ENCODE assay signal across 8 cellular contexts in the genomic region with DNA sequence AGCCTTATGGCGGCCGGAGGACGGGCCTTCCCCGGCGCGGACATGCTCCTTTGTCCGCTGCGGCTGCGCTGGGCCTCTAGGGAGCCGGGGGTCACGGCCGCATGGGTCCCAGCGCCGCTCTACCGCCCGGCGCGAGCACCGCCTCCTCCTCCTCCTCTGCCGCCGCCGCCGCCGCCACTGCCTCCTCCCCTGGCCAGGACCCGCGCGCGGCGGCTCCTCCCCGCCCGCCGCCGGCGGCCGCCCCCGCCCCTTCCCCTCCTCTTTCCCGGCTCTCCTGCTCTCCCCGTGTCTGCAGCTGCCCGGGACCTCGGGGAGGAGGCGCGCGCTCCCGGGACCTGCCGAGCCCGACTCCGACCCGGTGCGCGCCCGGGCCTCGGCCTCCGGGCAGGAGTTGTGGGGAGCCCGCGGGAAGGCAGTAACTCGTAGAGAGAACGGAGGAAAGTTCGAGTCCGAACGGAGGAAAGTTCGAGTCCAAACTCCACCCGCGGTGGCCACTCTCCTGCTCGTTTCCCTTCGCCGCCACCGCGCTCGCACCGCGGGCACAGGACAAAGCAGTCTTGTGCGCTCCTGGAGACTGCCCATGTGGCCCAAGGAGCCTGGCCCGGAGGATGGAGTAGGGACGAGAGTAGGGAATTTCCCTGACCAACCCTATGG. TPM values are rescaled to one million over a fixed set of nuclear protein-coding genes. Genes with fewer than 3 reads are reported as not detected.
A peak's percentile ranks its signal among the peaks of the same experiment; 100 is the strongest.
DNase-seq lines count a peak whose midpoint lies in the region; ATAC-seq, FAIRE-seq and TF ChIP-seq lines count a peak whose summit lies in the region.

A gene with protein sequence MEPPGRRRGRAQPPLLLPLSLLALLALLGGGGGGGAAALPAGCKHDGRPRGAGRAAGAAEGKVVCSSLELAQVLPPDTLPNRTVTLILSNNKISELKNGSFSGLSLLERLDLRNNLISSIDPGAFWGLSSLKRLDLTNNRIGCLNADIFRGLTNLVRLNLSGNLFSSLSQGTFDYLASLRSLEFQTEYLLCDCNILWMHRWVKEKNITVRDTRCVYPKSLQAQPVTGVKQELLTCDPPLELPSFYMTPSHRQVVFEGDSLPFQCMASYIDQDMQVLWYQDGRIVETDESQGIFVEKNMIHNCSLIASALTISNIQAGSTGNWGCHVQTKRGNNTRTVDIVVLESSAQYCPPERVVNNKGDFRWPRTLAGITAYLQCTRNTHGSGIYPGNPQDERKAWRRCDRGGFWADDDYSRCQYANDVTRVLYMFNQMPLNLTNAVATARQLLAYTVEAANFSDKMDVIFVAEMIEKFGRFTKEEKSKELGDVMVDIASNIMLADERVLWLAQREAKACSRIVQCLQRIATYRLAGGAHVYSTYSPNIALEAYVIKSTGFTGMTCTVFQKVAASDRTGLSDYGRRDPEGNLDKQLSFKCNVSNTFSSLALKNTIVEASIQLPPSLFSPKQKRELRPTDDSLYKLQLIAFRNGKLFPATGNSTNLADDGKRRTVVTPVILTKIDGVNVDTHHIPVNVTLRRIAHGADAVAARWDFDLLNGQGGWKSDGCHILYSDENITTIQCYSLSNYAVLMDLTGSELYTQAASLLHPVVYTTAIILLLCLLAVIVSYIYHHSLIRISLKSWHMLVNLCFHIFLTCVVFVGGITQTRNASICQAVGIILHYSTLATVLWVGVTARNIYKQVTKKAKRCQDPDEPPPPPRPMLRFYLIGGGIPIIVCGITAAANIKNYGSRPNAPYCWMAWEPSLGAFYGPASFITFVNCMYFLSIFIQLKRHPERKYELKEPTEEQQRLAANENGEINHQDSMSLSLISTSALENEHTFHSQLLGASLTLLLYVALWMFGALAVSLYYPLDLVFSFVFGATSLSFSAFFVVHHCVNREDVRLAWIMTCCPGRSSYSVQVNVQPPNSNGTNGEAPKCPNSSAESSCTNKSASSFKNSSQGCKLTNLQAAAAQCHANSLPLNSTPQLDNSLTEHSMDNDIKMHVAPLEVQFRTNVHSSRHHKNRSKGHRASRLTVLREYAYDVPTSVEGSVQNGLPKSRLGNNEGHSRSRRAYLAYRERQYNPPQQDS (N-terminal part only) (minus strand): TSS at position 179 of the 654 bp plus-strand sequence. CDS start 282 bp downstream, outside the sequence.

- POLR2A ChIA-PET in activated B cell treated with CpG ODN at 0.5 μM for 24 hours (lab: Charles Lee): no interaction called here

- ATAC-seq in GM21447 (IDR thresholded peaks at IDR 0.05; ENCODE audit: unreplicated experiment) (peak; percentile 50), activated B cell treated with CpG ODN at 0.5 μM for 24 hours (ENCODE audit: low read depth) (peak; percentile 65)

- H3K27me3 Mint-ChIP-seq in activated B cell treated with CpG ODN at 0.5 μM for 24 hours: peaks cover 30% of the 10 kb centered on the region
- no peaks in the 10 kb centered on the region for H3K27me3 Mint-ChIP-seq in endodermal cell (ENCODE audit: insufficient read depth)

- peak within 1 kb of the TSS; percentile 91 for H3K9ac ChIP-seq in BLaER1
- peak within 1 kb of the TSS; percentile 69 for H3K9ac ChIP-seq in endodermal cell (ENCODE audit: extremely low read depth, low read length, poor library complexity, severe bottlenecking)

- H3K27ac ChIP-seq in BLaER1 (peak within 1 kb of the TSS; percentile 96), endodermal cell (ENCODE audit: low read depth, low read length) (peak within 1 kb of the TSS; percentile 90)

- peaks cover 12% of the 10 kb centered on the region for H3K4me1 Mint-ChIP-seq in activated B cell treated with CpG ODN at 0.5 μM for 24 hours
- peaks cover 14% of the 10 kb centered on the region for H3K4me1 Mint-ChIP-seq in endodermal cell

- H3K9me3 ChIP-seq in BLaER1: peaks cover 7% of the 10 kb centered on the region; the same call in 1 of the 2 replicates
- no peaks in the 10 kb centered on the region for H3K9me3 ChIP-seq in endodermal cell (ENCODE audit: control insufficient read depth, low read length)

- no peak for TF ChIP-seq CTCF in activated B cell treated with CpG ODN at 0.5 μM for 24 hours (IDR thresholded peaks at IDR 0.05)
- TF ChIP-seq CTCF in endodermal cell (conservative IDR thresholded peaks at IDR 0.05): peak; percentile 13

- H3K4me1 ChIP-seq in BLaER1 (peaks cover 23% of the 10 kb centered on the region), endodermal cell (ENCODE audit: control insufficient read depth, insufficient read depth, low read length) (peaks cover 5% of the 10 kb centered on the region)

- peak within 1 kb of the TSS; percentile 74 for H3K4me2 ChIP-seq in BLaER1

- CTCF ChIA-PET in activated B cell treated with CpG ODN at 0.5 μM for 24 hours (lab: Charles Lee): no interaction called here

- DNase-seq in NCI-H146 treated with DMSO at 0.1 percent for 48 hours (lab: John Stamatoyannopoulos, UW; ENCODE audit: unreplicated experiment): peak; percentile 49
- DNase-seq in activated B cell treated with CpG ODN at 0.5 μM for 24 hours: no peak
- peak; percentile 92 for DNase-seq in endodermal cell
- peak; percentile 71 to 75 for DNase-seq in lung microvascular endothelial cell (ENCODE audit: low read depth in 2 of 2)
- DNase-seq in stimulated activated CD4-positive, alpha-beta T cell treated with anti-CD3 and anti-CD28 coated beads, TNF-alpha, amount 100 ng/mL, for 4 hours (ENCODE audit: low read depth in 3 of 3): peak in 2 of 3 experiments; percentile 11 to 38
- DNase-seq in GM19239 (ENCODE audit: insufficient read length, low spot score): no peak

- intact Hi-C loops in activated B cell treated with CpG ODN at 0.5 μM for 24 hours (cut with micrococcal nuclease): no loop called here

- H3K4me3 Mint-ChIP-seq in activated B cell treated with CpG ODN at 0.5 μM for 24 hours (peak within 1 kb of the TSS; percentile 79), endodermal cell (peak within 1 kb of the TSS; percentile 95)

- no peak for FAIRE-seq in GM19239 (lab: Jason Lieb, UNC)

- H3K4me3 ChIP-seq in BLaER1 (peak within 1 kb of the TSS; percentile 88), endodermal cell (ENCODE audit: low read length) (peak within 1 kb of the TSS; percentile 91)

- peaks cover 12% of the 10 kb centered on the region; the same call in 1 of the 2 replicates for H3K36me3 ChIP-seq in BLaER1
- no peaks in the 10 kb centered on the region for H3K36me3 ChIP-seq in endodermal cell (ENCODE audit: control insufficient read depth, insufficient read depth, low read length)

- H4K20me1 ChIP-seq in BLaER1: peaks cover 25% of the 10 kb centered on the region; the same call in 1 of the 2 replicates

- 3% methylated on average over 6 to 73 of the region's 74 CpGs for WGBS in endodermal cell (ENCODE audit: insufficient coverage in 1 of 2, insufficient read length in 1 of 2), 2 experiments

- no peak within 1 kb of the TSS for H3K27ac Mint-ChIP-seq in activated B cell treated with CpG ODN at 0.5 μM for 24 hours
- peak within 1 kb of the TSS; percentile 99 for H3K27ac Mint-ChIP-seq in endodermal cell

- H3K27me3 ChIP-seq in BLaER1 (no peaks in the 10 kb centered on the region), endodermal cell (ENCODE audit: control insufficient read depth, insufficient read depth, low read length, poor library complexity, severe bottlenecking) (no peaks in the 10 kb centered on the region)

- H3K36me3 Mint-ChIP-seq in activated B cell treated with CpG ODN at 0.5 μM for 24 hours (ENCODE audit: low read depth): no peaks in the 10 kb centered on the region
- H3K36me3 Mint-ChIP-seq in endodermal cell (ENCODE audit: low read depth): no peaks in the 10 kb centered on the region

- H3K9me3 Mint-ChIP-seq in activated B cell treated with CpG ODN at 0.5 μM for 24 hours: no peaks in the 10 kb centered on the region
- peaks cover 3% of the 10 kb centered on the region for H3K9me3 Mint-ChIP-seq in endodermal cell

RNA-seq across cellular contexts. Expression of the gene that starts here (rescaled TPM):
- total RNA-seq in activated B cell treated with CpG ODN at 0.5 μM for 24 hours (not detected in 2 replicates), endodermal cell (10 to 100 TPM; 51.8 to 54.9 TPM), lung microvascular endothelial cell (9.2 and 12.9 TPM in 2 replicates)
- polyA plus RNA-seq in endodermal cell (2013, experiment 1 of 2): 69.8 TPM
- polyA plus RNA-seq in endodermal cell (2013, experiment 2 of 2): 66.8 TPM

Comparison
In these comparisons a context has a peak if more than half of its experiments do, and no peak if none do; other contexts are left out.
1. Peak in ATAC-seq in activated B cell treated with CpG ODN at 0.5 μM for 24 hours; RNA of the gene not detected or under 1 TPM.
2. DNase-seq: peak in NCI-H146 treated with DMSO at 0.1 percent for 48 hours (single experiment), endodermal cell (single experiment), lung microvascular endothelial cell (2 of 2) and stimulated activated CD4-positive, alpha-beta T cell treated with anti-CD3 and anti-CD28 coated beads, TNF-alpha, amount 100 ng/mL, for 4 hours (2 of 3); none in activated B cell treated with CpG ODN at 0.5 μM for 24 hours (single experiment) and GM19239 (single experiment).